In genomic region chr15:63050737-63051700, GRCh38 we compare ENCODE assay signal across 10 cellular contexts. TPM values are rescaled to one million over a fixed set of nuclear protein-coding genes. Genes with fewer than 3 reads are reported as not detected.
DNase-seq lines count a peak whose midpoint lies in the region; ATAC-seq and TF ChIP-seq lines count a peak whose summit lies in the region.
"Had no signal": no experiment of that assay in that cellular context is flagged by ENCODE, and none has a peak within 500 bp of the region (broad histone marks: within the 10 kb centered on the region; RNA-seq: fewer than 3 reads in every experiment).

No MANE protein-coding gene starts in this region.

- peaks cover 6% of the 10 kb centered on the region for H3K36me3 Mint-ChIP-seq in stimulated activated effector memory CD8-positive, alpha-beta T cell treated with anti-CD3 and anti-CD28 coated beads, Interleukin-12 subunit alpha, Interleukin-12 subunit beta, amount 100 ng/mL, for 72 hours

- TF ChIP-seq CTCF in gastroesophageal sphincter (IDR thresholded peaks at IDR 0.05): no peak

- H3K9ac ChIP-seq in stomach smooth muscle (ENCODE audit: low read length in 2 of 2): peak overlapping the region; percentile 48 to 99

- no peak for ATAC-seq in gastroesophageal sphincter
- ATAC-seq in GM19324 (IDR thresholded peaks at IDR 0.05; ENCODE audit: low FRiP score, unreplicated experiment): no peak
- no peak for ATAC-seq in stimulated activated effector memory CD8-positive, alpha-beta T cell treated with anti-CD3 and anti-CD28 coated beads, Interleukin-12 subunit alpha, Interleukin-12 subunit beta, amount 100 ng/mL, for 72 hours
- ATAC-seq: foreskin keratinocyte; stimulated activated naive CD8-positive, alpha-beta T cell treated with anti-CD3 and anti-CD28 coated beads, Interleukin-15, Interleukin-2, amounts not matched to agents 100 U/mL and 50 U/mL, for 24 hours had no signal

- no peak overlapping the region for H3K27ac Mint-ChIP-seq in stimulated activated effector memory CD8-positive, alpha-beta T cell treated with anti-CD3 and anti-CD28 coated beads, Interleukin-12 subunit alpha, Interleukin-12 subunit beta, amount 100 ng/mL, for 72 hours

- H3K27ac ChIP-seq in gastroesophageal sphincter (peak overlapping the region; percentile 96 to 98 (median 98)), stomach smooth muscle (ENCODE audit: low read length) (peak overlapping the region; percentile 98)
- H3K27ac ChIP-seq: foreskin keratinocyte had no signal

- peaks cover 13 to 84% (median 41%) of the 10 kb centered on the region in 3 donors for H3K4me1 ChIP-seq in gastroesophageal sphincter
- H3K4me1 ChIP-seq in stomach smooth muscle (ENCODE audit: control insufficient read depth, insufficient read depth, low read length): peaks cover 68% of the 10 kb centered on the region

- TF ChIP-seq EP300 in gastroesophageal sphincter (IDR thresholded peaks at IDR 0.05): no peak

- WGBS in gastroesophageal sphincter (ENCODE audit: low coverage in 1 of 2), 2 donors: 17 to 35% methylated on average over 5 of the region's 5 CpGs

- TF ChIP-seq POLR2A in gastroesophageal sphincter (IDR thresholded peaks at IDR 0.05): no peak

- H3K4me1 Mint-ChIP-seq in stimulated activated effector memory CD8-positive, alpha-beta T cell treated with anti-CD3 and anti-CD28 coated beads, Interleukin-12 subunit alpha, Interleukin-12 subunit beta, amount 100 ng/mL, for 72 hours: peaks cover 19% of the 10 kb centered on the region

- H3K9me3 Mint-ChIP-seq in stimulated activated effector memory CD8-positive, alpha-beta T cell treated with anti-CD3 and anti-CD28 coated beads, Interleukin-12 subunit alpha, Interleukin-12 subunit beta, amount 100 ng/mL, for 72 hours: no peaks in the 10 kb centered on the region

- peak; percentile 12 for DNase-seq in HEK293T (ENCODE audit: extremely low spot score)
- DNase-seq in SHP77 (lab: John Stamatoyannopoulos, UW): peak; percentile 49 to 60
- DNase-seq in Ammon's horn (ENCODE audit: low spot score): no peak
- no peak for DNase-seq in stimulated activated CD4-positive, alpha-beta T cell treated with anti-CD3 and anti-CD28 coated beads, Interleukin-4, amount 100 ng/mL, for 1 hour
- DNase-seq in stimulated activated effector memory CD8-positive, alpha-beta T cell treated with anti-CD3 and anti-CD28 coated beads, Interleukin-12 subunit alpha, Interleukin-12 subunit beta, amount 100 ng/mL, for 72 hours (ENCODE audit: low spot score in 2 of 2): no peak
- DNase-seq: foreskin keratinocyte; stimulated activated naive CD8-positive, alpha-beta T cell treated with anti-CD3 and anti-CD28 coated beads, Interleukin-15, Interleukin-2, amounts not matched to agents 100 U/mL and 50 U/mL, for 24 hours had no signal

- POLR2A ChIA-PET in HEK293T (lab: Yijun Ruan, JAX): no interaction called here

- H3K4me3 ChIP-seq in gastroesophageal sphincter (peak overlapping the region in 1 of 2 donors; percentile 83), stomach smooth muscle (ENCODE audit: low read length in 2 of 2) (peak overlapping the region; percentile 97 to 98)

- H3K36me3 ChIP-seq in gastroesophageal sphincter (peaks cover 0 to 42% of the 10 kb centered on the region in 2 donors), stomach smooth muscle (ENCODE audit: control insufficient read depth in 2 of 2, insufficient read depth in 2 of 2, low read length in 2 of 2) (peaks cover 31 to 51% of the 10 kb centered on the region in 2 donors)

- H3K9me3 ChIP-seq in gastroesophageal sphincter (no peaks in the 10 kb centered on the region), stomach smooth muscle (ENCODE audit: control insufficient read depth in 2 of 2, low read length in 2 of 2) (no peaks in the 10 kb centered on the region)

- CTCF ChIA-PET in HEK293T (lab: Yijun Ruan, JAX): no interaction called here

- H3K27me3 ChIP-seq in gastroesophageal sphincter (no peaks in the 10 kb centered on the region), stomach smooth muscle (ENCODE audit: control insufficient read depth in 1 of 2, insufficient read depth in 2 of 2, low read length in 2 of 2) (no peaks in the 10 kb centered on the region)
- H3K27me3 ChIP-seq: foreskin keratinocyte had no signal

- H3K4me3 Mint-ChIP-seq in stimulated activated effector memory CD8-positive, alpha-beta T cell treated with anti-CD3 and anti-CD28 coated beads, Interleukin-12 subunit alpha, Interleukin-12 subunit beta, amount 100 ng/mL, for 72 hours: no peak overlapping the region

TF ChIP-seq in HEK293T, 16 proteins besides CTCF, POLR2A, EP300 and RAD21:
- TF ChIP-seq ZNF384 (IDR thresholded peaks at IDR 0.05): peak; percentile 83
- TF ChIP-seq, protein P1, sequence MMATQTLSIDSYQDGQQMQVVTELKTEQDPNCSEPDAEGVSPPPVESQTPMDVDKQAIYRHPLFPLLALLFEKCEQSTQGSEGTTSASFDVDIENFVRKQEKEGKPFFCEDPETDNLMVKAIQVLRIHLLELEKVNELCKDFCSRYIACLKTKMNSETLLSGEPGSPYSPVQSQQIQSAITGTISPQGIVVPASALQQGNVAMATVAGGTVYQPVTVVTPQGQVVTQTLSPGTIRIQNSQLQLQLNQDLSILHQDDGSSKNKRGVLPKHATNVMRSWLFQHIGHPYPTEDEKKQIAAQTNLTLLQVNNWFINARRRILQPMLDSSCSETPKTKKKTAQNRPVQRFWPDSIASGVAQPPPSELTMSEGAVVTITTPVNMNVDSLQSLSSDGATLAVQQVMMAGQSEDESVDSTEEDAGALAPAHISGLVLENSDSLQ (IDR thresholded peaks at IDR 0.05): peak; percentile 91
- no peak for TF ChIP-seq BHLHE40 (IDR thresholded peaks at IDR 0.05; ENCODE audit: borderline replicate concordance)
- TF ChIP-seq FOXK2 (IDR thresholded peaks at IDR 0.05): no peak
- TF ChIP-seq SP1 (IDR thresholded peaks at IDR 0.05): no peak
- TF ChIP-seq HDGF (IDR thresholded peaks at IDR 0.05; ENCODE audit: borderline replicate concordance): no peak
- TF ChIP-seq CTBP1 (IDR thresholded peaks at IDR 0.05; ENCODE audit: borderline replicate concordance): no peak
- TF ChIP-seq TARDBP (IDR thresholded peaks at IDR 0.05): no peak
TF ChIP-seq in HEK293T: peak in this region for 2.

RNA-seq across cellular contexts. Expression of gene TPM1, which starts 8.5 kb away (rescaled TPM):
- 1,000 to 10,000 TPM; 3,599 to 7,152 (median 6,397) TPM for total RNA-seq in gastroesophageal sphincter

Comparison
In these comparisons a context has a peak if more than half of its experiments do, and no peak if none do; other contexts are left out.
1. DNase-seq: peak in HEK293T (single experiment) and SHP77 (2 of 2); none in Ammon's horn (single experiment), stimulated activated CD4-positive, alpha-beta T cell treated with anti-CD3 and anti-CD28 coated beads, Interleukin-4, amount 100 ng/mL, for 1 hour (single experiment) and stimulated activated effector memory CD8-positive, alpha-beta T cell treated with anti-CD3 and anti-CD28 coated beads, Interleukin-12 subunit alpha, Interleukin-12 subunit beta, amount 100 ng/mL, for 72 hours (0 of 2).